ENCODE assay signal across 10 cellular contexts in the genomic region with DNA sequence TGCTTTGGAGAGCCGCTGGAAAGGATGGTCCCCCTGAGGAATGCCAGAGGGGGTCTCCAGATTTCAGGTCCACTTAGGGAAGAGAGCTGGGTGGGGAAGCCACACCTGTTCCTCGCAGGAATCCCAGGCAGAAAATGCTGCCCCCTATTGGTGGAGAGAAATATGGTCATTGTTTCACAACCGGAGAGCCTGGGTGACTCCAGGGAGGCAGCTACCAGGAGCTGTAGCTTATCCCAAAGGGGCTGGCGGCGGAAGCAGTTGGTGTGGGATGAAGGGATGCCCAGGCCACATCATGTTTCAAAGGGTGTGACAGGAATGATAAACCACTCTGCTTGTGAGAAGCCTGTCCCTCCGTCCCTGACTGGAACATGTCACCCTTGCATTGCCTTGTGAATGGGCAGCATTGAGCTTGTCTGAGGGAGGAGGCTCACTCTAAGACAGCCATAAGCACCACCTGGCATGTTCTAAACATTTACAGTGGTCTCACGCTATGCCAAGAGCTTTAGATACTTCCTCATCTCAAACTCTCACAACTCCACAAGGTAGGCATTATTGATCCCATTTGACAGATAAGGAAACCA. TPM values are rescaled to one million over a fixed set of nuclear protein-coding genes. Genes with fewer than 3 reads are reported as not detected.
DNase-seq lines count a peak whose midpoint lies in the region; ATAC-seq and TF ChIP-seq lines count a peak whose summit lies in the region.
"Had no signal": no experiment of that assay in that cellular context is flagged by ENCODE, and none has a peak within 500 bp of the region (broad histone marks: within the 10 kb centered on the region; RNA-seq: fewer than 3 reads in every experiment).

No MANE protein-coding gene starts in this region.

- H3K4me1 ChIP-seq in SK-N-SH (ENCODE audit: control insufficient read depth in 1 of 2, insufficient read depth in 2 of 2, low read depth in 1 of 2, low read length in 1 of 2) = peaks cover 0 to 12% of the 10 kb centered on the region in 2 experiments; a peak in 1 of 4 replicates
- H3K4me1 ChIP-seq in Karpas-422 (ENCODE audit: low read length) = peaks cover 47% of the 10 kb centered on the region
- no peaks in the 10 kb centered on the region for H3K4me1 ChIP-seq in Peyer's patch
- H3K4me1 ChIP-seq: BLaER1 treated with 17β-estradiol and CSF1 and Interleukin-3, amounts not matched to agents 10 nM and 100 nM had no signal

- H3K9me2 ChIP-seq in SK-N-SH = no peaks in the 10 kb centered on the region
- H3K9me2 ChIP-seq in Karpas-422 (replicated peaks; ENCODE audit: insufficient read depth, low read length) = no peaks in the 10 kb centered on the region

- H3K4me2 ChIP-seq in SK-N-SH = no peak overlapping the region
- no peak overlapping the region for H3K4me2 ChIP-seq in Karpas-422 (ENCODE audit: low read depth, low read length, poor library complexity, severe bottlenecking)
- H3K4me2 ChIP-seq: BLaER1 treated with 17β-estradiol and CSF1 and Interleukin-3, amounts not matched to agents 10 nM and 100 nM had no signal

- no peak overlapping the region for H3K27ac ChIP-seq in SK-N-SH (ENCODE audit: low read depth in 2 of 2, low read length in 1 of 2)
- peak overlapping the region; percentile 96; the same call in 1 of the 2 replicates for H3K27ac ChIP-seq in Karpas-422 (ENCODE audit: low read length)
- no peak overlapping the region for H3K27ac ChIP-seq in Peyer's patch
- H3K27ac ChIP-seq: BLaER1 treated with 17β-estradiol and CSF1 and Interleukin-3, amounts not matched to agents 10 nM and 100 nM had no signal

- TF ChIP-seq CTCF in SK-N-SH (IDR thresholded peaks at IDR 0.05) = peak; percentile 47
- peak; percentile 53 for TF ChIP-seq CTCF in retinal pigment epithelial cell (conservative IDR thresholded peaks at IDR 0.05; ENCODE audit: low read depth, low read length)
- peak in 3 of 6 experiments; percentile 9 to 22 (median 20) for TF ChIP-seq CTCF in Peyer's patch (IDR thresholded peaks at IDR 0.05)

- H4K20me1 ChIP-seq in SK-N-SH (ENCODE audit: insufficient read depth) (no peaks in the 10 kb centered on the region), Karpas-422 (ENCODE audit: insufficient read depth, low read depth, low read length) (no peaks in the 10 kb centered on the region)
- H4K20me1 ChIP-seq: BLaER1 treated with 17β-estradiol and CSF1 and Interleukin-3, amounts not matched to agents 10 nM and 100 nM had no signal

- intact Hi-C loops in posterior cingulate gyrus (cut with DNase I) = no loop called here

- H3K4me3 ChIP-seq in SK-N-SH (ENCODE audit: low read depth in 2 of 2, low read length in 1 of 2) = no peak overlapping the region
- H3K4me3 ChIP-seq in Karpas-422 (ENCODE audit: low read length) = no peak overlapping the region
- H3K4me3 ChIP-seq in retinal pigment epithelial cell (ENCODE audit: low read length) = no peak overlapping the region
- no peak overlapping the region for H3K4me3 ChIP-seq in Peyer's patch
- H3K4me3 ChIP-seq: BLaER1 treated with 17β-estradiol and CSF1 and Interleukin-3, amounts not matched to agents 10 nM and 100 nM had no signal

- TF ChIP-seq EP300 in SK-N-SH (IDR thresholded peaks at IDR 0.05; ENCODE audit: borderline replicate concordance in 1 of 2, low read depth in 1 of 2, low read length in 1 of 2) = no peak

- no peaks in the 10 kb centered on the region for H3F3A ChIP-seq in SK-N-SH (replicated peaks; ENCODE audit: insufficient read depth)

- no peaks in the 10 kb centered on the region for H3K9me3 ChIP-seq in SK-N-SH
- no peaks in the 10 kb centered on the region for H3K9me3 ChIP-seq in Karpas-422 (ENCODE audit: low read length)
- H3K9me3 ChIP-seq in Peyer's patch = no peaks in the 10 kb centered on the region

- no peak for TF ChIP-seq POLR2A in Peyer's patch (IDR thresholded peaks at IDR 0.05)

- H3K79me2 ChIP-seq in SK-N-SH (ENCODE audit: insufficient read depth) (no peaks in the 10 kb centered on the region), Karpas-422 (ENCODE audit: low read length) (no peaks in the 10 kb centered on the region)

- H3K36me3 ChIP-seq in SK-N-SH (replicated peaks in 1 of 2; ENCODE audit: control insufficient read depth in 1 of 2, insufficient read depth in 2 of 2, low read length in 1 of 2) = no peaks in the 10 kb centered on the region
- H3K36me3 ChIP-seq in Karpas-422 (ENCODE audit: insufficient read depth, low read length) = no peaks in the 10 kb centered on the region
- no peaks in the 10 kb centered on the region for H3K36me3 ChIP-seq in Peyer's patch
- H3K36me3 ChIP-seq: BLaER1 treated with 17β-estradiol and CSF1 and Interleukin-3, amounts not matched to agents 10 nM and 100 nM had no signal

- H3K27me3 ChIP-seq in SK-N-SH (ENCODE audit: insufficient read depth) = no peaks in the 10 kb centered on the region
- H3K27me3 ChIP-seq in Karpas-422 (ENCODE audit: low read length) = no peaks in the 10 kb centered on the region
- H3K27me3 ChIP-seq in Peyer's patch = no peaks in the 10 kb centered on the region
- H3K27me3 ChIP-seq: BLaER1 treated with 17β-estradiol and CSF1 and Interleukin-3, amounts not matched to agents 10 nM and 100 nM had no signal

- WGBS in SK-N-SH (ENCODE audit: low lambda C conversion rate) = 60% methylated on average over 6 of the region's 7 CpGs

- ATAC-seq in SK-N-SH treated with all-trans-retinoic acid at 6 μM for 48 hours = no peak

- CTCF ChIA-PET in SK-N-SH (lab: Yijun Ruan, JAX) = interaction anchor here (0.8 to 2.3 kb wide), 3 partner anchors 11 to 452 kb away, joined by 3 to 9 read pairs (median 3); no protein-coding TSS in a partner anchor

- DNase-seq in SK-N-SH = peak; percentile 28
- peak; percentile 80 for DNase-seq in Karpas-422
- peak; percentile 20 for DNase-seq in effector CD4-positive, alpha-beta T cell
- no peak for DNase-seq in retinal pigment epithelial cell (ENCODE audit: low read depth)
- no peak for DNase-seq in cortex of kidney (lab: John Stamatoyannopoulos, UW)
- no peak for DNase-seq in Peyer's patch
- DNase-seq in posterior cingulate gyrus = no peak
- DNase-seq: NCI-H226 had no signal

- no peak overlapping the region for H3K9ac ChIP-seq in SK-N-SH
- H3K9ac ChIP-seq in Karpas-422 (ENCODE audit: low read length) = no peak overlapping the region
- H3K9ac ChIP-seq: BLaER1 treated with 17β-estradiol and CSF1 and Interleukin-3, amounts not matched to agents 10 nM and 100 nM had no signal

- TF ChIP-seq RAD21 in SK-N-SH (IDR thresholded peaks at IDR 0.05; ENCODE audit: low read length) = peak; percentile 21; the same call in 1 of the 2 replicates

- H2AFZ ChIP-seq in SK-N-SH (ENCODE audit: low read depth) = no peak overlapping the region
- H2AFZ ChIP-seq in Karpas-422 (ENCODE audit: low read length) = no peak overlapping the region

- POLR2A ChIA-PET in SK-N-SH (lab: Yijun Ruan, JAX) = no interaction called here

TF ChIP-seq in SK-N-SH, 30 proteins besides CTCF, POLR2A, EP300 and RAD21:
- TF ChIP-seq NRF1 (IDR thresholded peaks at IDR 0.05; ENCODE audit: low read depth, low read length) = no peak
TF ChIP-seq in SK-N-SH: peak in this region for 0.

TF ChIP-seq in SK-N-SH treated with all-trans-retinoic acid at 6 μM for 48 hours, 23 proteins besides CTCF, POLR2A, EP300 and RAD21:
- TF ChIP-seq BACH2 (CRISPR knock-in tag; IDR thresholded peaks at IDR 0.05; ENCODE audit: borderline replicate concordance) = no peak
- TF ChIP-seq ESRRG (CRISPR knock-in tag; IDR thresholded peaks at IDR 0.05) = no peak
- TF ChIP-seq, protein P1, sequence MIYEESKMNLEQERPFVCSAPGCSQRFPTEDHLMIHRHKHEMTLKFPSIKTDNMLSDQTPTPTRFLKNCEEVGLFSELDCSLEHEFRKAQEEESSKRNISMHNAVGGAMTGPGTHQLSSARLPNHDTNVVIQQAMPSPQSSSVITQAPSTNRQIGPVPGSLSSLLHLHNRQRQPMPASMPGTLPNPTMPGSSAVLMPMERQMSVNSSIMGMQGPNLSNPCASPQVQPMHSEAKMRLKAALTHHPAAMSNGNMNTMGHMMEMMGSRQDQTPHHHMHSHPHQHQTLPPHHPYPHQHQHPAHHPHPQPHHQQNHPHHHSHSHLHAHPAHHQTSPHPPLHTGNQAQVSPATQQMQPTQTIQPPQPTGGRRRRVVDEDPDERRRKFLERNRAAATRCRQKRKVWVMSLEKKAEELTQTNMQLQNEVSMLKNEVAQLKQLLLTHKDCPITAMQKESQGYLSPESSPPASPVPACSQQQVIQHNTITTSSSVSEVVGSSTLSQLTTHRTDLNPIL (CRISPR knock-in tag; IDR thresholded peaks at IDR 0.05; ENCODE audit: low read depth) = no peak
- no peak for TF ChIP-seq ZFP3 (CRISPR knock-in tag; IDR thresholded peaks at IDR 0.05)
- no peak for TF ChIP-seq ZNF8 (CRISPR knock-in tag; IDR thresholded peaks at IDR 0.05)
- no peak for TF ChIP-seq SNAI2 (CRISPR knock-in tag; IDR thresholded peaks at IDR 0.05)
- no peak for TF ChIP-seq ISL1 (CRISPR knock-in tag; IDR thresholded peaks at IDR 0.05)
- TF ChIP-seq ZNF565 (CRISPR knock-in tag; conservative IDR thresholded peaks at IDR 0.05; ENCODE audit: low read depth) = no peak
- no peak for TF ChIP-seq ZC3H10 (CRISPR knock-in tag; IDR thresholded peaks at IDR 0.05)
- TF ChIP-seq OSR1 (CRISPR knock-in tag; IDR thresholded peaks at IDR 0.05) = no peak
- no peak for TF ChIP-seq ZFP30 (CRISPR knock-in tag; IDR thresholded peaks at IDR 0.05)

RNA-seq across cellular contexts. Expression of a gene that starts 34.5 kb away (rescaled TPM):
- polyA plus RNA-seq in SK-N-SH (2012; rRNA removed) = 18.5 and 20.6 TPM in 2 replicates
- 9.4 and 16.1 TPM in 2 replicates for polyA plus RNA-seq in SK-N-SH (2012; cell fraction: cytosol; rRNA removed)
- 10.9 and 11.5 TPM in 2 replicates for polyA plus RNA-seq in SK-N-SH (2012; cell fraction: nucleus; rRNA removed)
- 59.3 and 70.7 TPM in 2 replicates for total RNA-seq in Karpas-422 (2014; rRNA removed; shearing (Covaris generic); ENCODE audit: low replicate concordance)
- total RNA-seq in Peyer's patch = 10 to 100 TPM in 1 of 4 donors, 1 to 10 TPM in 3; 4.1 to 11.8 (median 7.1) TPM

Comparison
In these comparisons a context has a peak if more than half of its experiments do, and no peak if none do; other contexts are left out.
1. DNase-seq: peak in SK-N-SH (single experiment), Karpas-422 (single experiment) and effector CD4-positive, alpha-beta T cell (single experiment); none in retinal pigment epithelial cell (single experiment), cortex of kidney (single experiment), Peyer's patch (0 of 3) and posterior cingulate gyrus (0 of 10).